In genomic region chr12:52760623-52761022, GRCh38 we compare ENCODE assay signal across 10 cellular contexts. TPM values are rescaled to one million over a fixed set of nuclear protein-coding genes. Genes with fewer than 3 reads are reported as not detected.
"Had no signal": no experiment of that assay in that cellular context is flagged by ENCODE, and none has a peak within 500 bp of the region (broad histone marks: within the 10 kb centered on the region; RNA-seq: fewer than 3 reads in every experiment).

No MANE protein-coding gene starts in this region.

- H3K4me1 Mint-ChIP-seq: GM23338, H9 had no signal

- H3K4me1 ChIP-seq: HAP-1 had no signal

- DNase-seq: GM23248, GOT3, H7, H9, HCEC 1CT, HFFc6 had no signal

- H3K9ac ChIP-seq: GM23248 had no signal

- H3K27ac Mint-ChIP-seq: GM23338, H9, HFFc6 had no signal

- H3K27ac ChIP-seq: GM23248 had no signal

- H3K4me2 ChIP-seq: GM23338 had no signal

- H3K4me3 ChIP-seq: GM23248, GM23338, HAP-1 had no signal

- H3K36me3 ChIP-seq: HAP-1 had no signal

- H3K9me3 ChIP-seq: HAP-1 had no signal

- H3K4me3 Mint-ChIP-seq: GM23338, H9, HFFc6 had no signal

RNA-seq across cellular contexts. Expression of gene KRT76, which starts 16.5 kb away (rescaled TPM):
- total RNA-seq: GM23248, GM23338, H1, H4, H7, H9, HFFc6 had no signal

RNA-seq across cellular contexts. Expression of gene KRT3, which starts 35.3 kb away (rescaled TPM):
- total RNA-seq: GM23248, GM23338, H1, H4, H7, H9, HFFc6 had no signal

RNA-seq across cellular contexts. Expression of gene KRT4, which starts 53.3 kb away (rescaled TPM):
- total RNA-seq: GM23338, H1, H4, H7, H9 had no signal

RNA-seq across cellular contexts. Expression of gene KRT77, which starts 57.3 kb away (rescaled TPM):
- total RNA-seq: GM23248, GM23338, H1, H4, H7, H9, HFFc6 had no signal
